20 cellular contexts compared by ENCODE assay signal in genomic region chr5:134119720-134120119, GRCh38. TPM values are rescaled to one million over a fixed set of nuclear protein-coding genes. Genes with fewer than 3 reads are reported as not detected.
DNase-seq lines count a peak whose midpoint lies in the region; ATAC-seq and TF ChIP-seq lines count a peak whose summit lies in the region.
"Had no signal": no experiment of that assay in that cellular context is flagged by ENCODE, and none has a peak within 500 bp of the region (broad histone marks: within the 10 kb centered on the region; RNA-seq: fewer than 3 reads in every experiment).

No MANE protein-coding gene starts in this region.

- H3K4me2 ChIP-seq in trophoblast cell (ENCODE audit: low read length): no peak overlapping the region

- CTCF ChIA-PET in activated CD4-positive, alpha-beta T cell treated with anti-CD3 and anti-CD28 coated beads for 36 hours (lab: Charles Lee): interaction anchor here (0.9 to 12.0 kb wide), 6 partner anchors 9 to 79 kb away, joined by 3 to 109 read pairs (median 10); no protein-coding TSS in a partner anchor
- CTCF ChIA-PET in CD8-positive, alpha-beta T cell (lab: Charles Lee): interaction anchor here (0.7 to 14.1 kb wide), 4 partner anchors 42 to 89 kb away, joined by 3 to 162 read pairs (median 3); no protein-coding TSS in a partner anchor

- WGBS in trophoblast cell (ENCODE audit: extremely low coverage, insufficient coverage, insufficient read length): no CpG with 5 or more reads among the region's 12 CpGs

- H3K36me3 ChIP-seq in CD8-positive, alpha-beta T cell (ENCODE audit: insufficient read depth, low read length): peaks cover 68% of the 10 kb centered on the region
- no peaks in the 10 kb centered on the region for H3K36me3 ChIP-seq in brain microvascular endothelial cell (replicated peaks)
- H3K36me3 ChIP-seq in trophoblast cell (ENCODE audit: control insufficient read depth in 1 of 2, insufficient read depth in 2 of 2, low read length in 2 of 2): peaks cover 15 to 17% of the 10 kb centered on the region in 2 experiments
- H3K36me3 ChIP-seq: upper lobe of right lung had no signal

- POLR2A ChIA-PET in activated CD4-positive, alpha-beta T cell treated with anti-CD3 and anti-CD28 coated beads for 36 hours (lab: Charles Lee): interaction anchor here (1.6 to 2.5 kb wide), 3 partner anchors 10 to 19 kb away, joined by 5 to 6 read pairs (median 5); no protein-coding TSS in a partner anchor
- POLR2A ChIA-PET in CD8-positive, alpha-beta T cell (lab: Charles Lee): interaction anchor here (0.6 to 22.5 kb wide), 3 partner anchors 48 to 77 kb away, joined by 3 to 249 read pairs (median 4); no protein-coding TSS in a partner anchor

- H3K36me3 Mint-ChIP-seq in activated CD4-positive, alpha-beta T cell treated with anti-CD3 and anti-CD28 coated beads for 36 hours (ENCODE audit: low read depth): peaks cover 65% of the 10 kb centered on the region
- peaks cover 87% of the 10 kb centered on the region for H3K36me3 Mint-ChIP-seq in CD8-positive, alpha-beta T cell
- H3K36me3 Mint-ChIP-seq in activated naive CD4-positive, alpha-beta T cell treated with anti-CD3 and anti-CD28 coated beads, Interleukin-2, amount 50 U/mL, for 72 hours: peaks cover 59 to 79% of the 10 kb centered on the region in 2 donors

- H3K27me3 Mint-ChIP-seq in activated CD4-positive, alpha-beta T cell treated with anti-CD3 and anti-CD28 coated beads for 36 hours: no peaks in the 10 kb centered on the region
- H3K27me3 Mint-ChIP-seq in CD8-positive, alpha-beta T cell (ENCODE audit: low read depth): no peaks in the 10 kb centered on the region

- no peak overlapping the region for H2AFZ ChIP-seq in trophoblast cell (ENCODE audit: insufficient read depth, low read length, poor library complexity)

- peaks cover 45% of the 10 kb centered on the region for H3K4me1 ChIP-seq in CD8-positive, alpha-beta T cell (ENCODE audit: insufficient read depth, low read length)
- H3K4me1 ChIP-seq in mononuclear cell (ENCODE audit: insufficient read depth, low read length) (peaks cover 37% of the 10 kb centered on the region), trophoblast cell (ENCODE audit: control insufficient read depth in 1 of 2, insufficient read depth in 2 of 2, low read length in 2 of 2) (peaks cover 4 to 5% of the 10 kb centered on the region in 2 experiments)

- no peaks in the 10 kb centered on the region for H3K9me3 ChIP-seq in CD8-positive, alpha-beta T cell (ENCODE audit: low read length)
- H3K9me3 ChIP-seq in mononuclear cell (ENCODE audit: low read depth, low read length): no peaks in the 10 kb centered on the region
- no peaks in the 10 kb centered on the region for H3K9me3 ChIP-seq in trophoblast cell (ENCODE audit: insufficient read depth, low read depth, low read length)
- H3K9me3 ChIP-seq: upper lobe of right lung had no signal

- no peak overlapping the region for H3K9ac ChIP-seq in trophoblast cell (ENCODE audit: low read length)

- H3K4me3 Mint-ChIP-seq in activated CD4-positive, alpha-beta T cell treated with anti-CD3 and anti-CD28 coated beads for 36 hours: peak overlapping the region; percentile 78
- peak overlapping the region; percentile 95 for H3K4me3 Mint-ChIP-seq in CD8-positive, alpha-beta T cell

- no peak overlapping the region for H2AK5ac ChIP-seq in trophoblast cell (ENCODE audit: low read length)

- H3K27me3 ChIP-seq in CD8-positive, alpha-beta T cell (ENCODE audit: insufficient read depth, low read length): no peaks in the 10 kb centered on the region
- peaks cover 6% of the 10 kb centered on the region for H3K27me3 ChIP-seq in mononuclear cell (ENCODE audit: insufficient read depth, low read length)
- H3K27me3 ChIP-seq in brain microvascular endothelial cell (replicated peaks): no peaks in the 10 kb centered on the region
- H3K27me3 ChIP-seq in trophoblast cell (ENCODE audit: insufficient read depth, low read length): no peaks in the 10 kb centered on the region
- H3K27me3 ChIP-seq: upper lobe of right lung had no signal

- peaks cover 4% of the 10 kb centered on the region for H3K79me1 ChIP-seq in trophoblast cell (ENCODE audit: low read length)

- H3K18ac ChIP-seq in trophoblast cell (ENCODE audit: low read length): no peak overlapping the region

- H3K79me2 ChIP-seq in trophoblast cell (ENCODE audit: control insufficient read depth, insufficient read depth, low read length, poor library complexity): peaks cover 2% of the 10 kb centered on the region

- no peak overlapping the region for H2BK120ac ChIP-seq in trophoblast cell (ENCODE audit: insufficient read depth, low read length, poor library complexity)

- in situ Hi-C loops in brain microvascular endothelial cell (cut with HindIII; ENCODE audit: low pct_ligation_motif_present, low sequenced_read_pairs): no loop called here

- peak; percentile 57 for DNase-seq in activated CD4-positive, alpha-beta T cell treated with anti-CD3 and anti-CD28 coated beads for 36 hours
- DNase-seq in activated CD4-positive, alpha-beta T cell treated with anti-CD3 and anti-CD28 coated beads, Interleukin-2, amount 50 U/mL, for 4 hours: no peak
- peak in 2 of 7 experiments; percentile 44 to 74 for DNase-seq in CD8-positive, alpha-beta T cell
- DNase-seq in activated naive CD4-positive, alpha-beta T cell treated with anti-CD3 and anti-CD28 coated beads, Interleukin-2, amount 50 U/mL, for 72 hours (ENCODE audit: low spot score in 2 of 2): peak in 1 of 2 donors; percentile 58
- DNase-seq in T-helper 2 cell: no peak
- DNase-seq in brain microvascular endothelial cell: no peak
- no peak for DNase-seq in trophoblast cell
- DNase-seq: AML-193; amygdala; cortex of kidney; kidney glomerular epithelial cell; NCI-H1092 treated with DMSO at 0.1 percent for 48 hours; NCI-H2029 treated with DMSO at 0.1 percent for 48 hours; NCI-H226; OCI-M1; SHP77; stimulated activated CD4-positive, alpha-beta T cell treated with anti-CD3 and anti-CD28 coated beads, Interleukin-4, amount 100 ng/mL, for 24 hours; upper lobe of right lung had no signal

- peak overlapping the region; percentile 64 for H3K27ac ChIP-seq in CD8-positive, alpha-beta T cell (ENCODE audit: low read depth, low read length)
- H3K27ac ChIP-seq in brain microvascular endothelial cell (no peak overlapping the region), trophoblast cell (ENCODE audit: low read depth, low read length) (no peak overlapping the region)
- H3K27ac ChIP-seq: upper lobe of right lung had no signal

- H3K27ac Mint-ChIP-seq in activated CD4-positive, alpha-beta T cell treated with anti-CD3 and anti-CD28 coated beads for 36 hours: peak overlapping the region; percentile 86
- H3K27ac Mint-ChIP-seq in CD8-positive, alpha-beta T cell: peak overlapping the region; percentile 96
- H3K27ac Mint-ChIP-seq in activated naive CD4-positive, alpha-beta T cell treated with anti-CD3 and anti-CD28 coated beads, Interleukin-2, amount 50 U/mL, for 72 hours: peak overlapping the region; percentile 74 to 94

- no peak overlapping the region for H3K4ac ChIP-seq in trophoblast cell (ENCODE audit: low read depth, low read length)

- peak; percentile 11 for ATAC-seq in activated CD4-positive, alpha-beta T cell treated with anti-CD3 and anti-CD28 coated beads for 36 hours
- no peak for ATAC-seq in CD8-positive, alpha-beta T cell
- peak in 1 of 2 donors; percentile 16 for ATAC-seq in activated naive CD4-positive, alpha-beta T cell treated with anti-CD3 and anti-CD28 coated beads, Interleukin-2, amount 50 U/mL, for 72 hours
- ATAC-seq: upper lobe of right lung had no signal

- H3K23ac ChIP-seq in trophoblast cell (ENCODE audit: low read length): no peak overlapping the region

- H3K4me1 Mint-ChIP-seq in activated CD4-positive, alpha-beta T cell treated with anti-CD3 and anti-CD28 coated beads for 36 hours: peaks cover 79% of the 10 kb centered on the region
- peaks cover 64% of the 10 kb centered on the region for H3K4me1 Mint-ChIP-seq in CD8-positive, alpha-beta T cell (ENCODE audit: low read depth)

- H4K91ac ChIP-seq in trophoblast cell (ENCODE audit: low read depth, low read length): no peak overlapping the region

- H4K12ac ChIP-seq in trophoblast cell (ENCODE audit: low read depth, low read length): no peak overlapping the region

- H4K8ac ChIP-seq in trophoblast cell (ENCODE audit: low read depth, low read length): no peak overlapping the region

- no peak overlapping the region for H2BK12ac ChIP-seq in trophoblast cell (ENCODE audit: low read length)

- H3K14ac ChIP-seq in trophoblast cell (ENCODE audit: low read length): no peak overlapping the region

- no peak for TF ChIP-seq CTCF in CD8-positive, alpha-beta T cell (IDR thresholded peaks at IDR 0.05)
- no peak for TF ChIP-seq CTCF in brain microvascular endothelial cell (IDR thresholded peaks at IDR 0.05; ENCODE audit: low read depth, low read length, missing control alignments)

- no peak overlapping the region for H2BK5ac ChIP-seq in trophoblast cell (ENCODE audit: low read depth, low read length, poor library complexity)

- peak overlapping the region; percentile 99 for H3K4me3 ChIP-seq in CD8-positive, alpha-beta T cell (ENCODE audit: low read depth, low read length)
- H3K4me3 ChIP-seq in mononuclear cell (ENCODE audit: low read length): peak overlapping the region; percentile 69
- H3K4me3 ChIP-seq in brain microvascular endothelial cell (ENCODE audit: low read depth, low read length): no peak overlapping the region
- no peak overlapping the region for H3K4me3 ChIP-seq in trophoblast cell (ENCODE audit: low read depth, low read length)
- H3K4me3 ChIP-seq: lung, upper lobe of right lung had no signal

- intact Hi-C loops in activated CD4-positive, alpha-beta T cell treated with anti-CD3 and anti-CD28 coated beads for 36 hours (cut with DNase I, micrococcal nuclease): loop anchor here in 1 of 2 experiments (5.0 kb wide), 1 partner anchor 58 kb away; the partner anchor contains the start of gene SKP1
- intact Hi-C loops in CD8-positive, alpha-beta T cell (cut with DNase I, micrococcal nuclease): loop anchor here in 1 of 2 experiments (5.0 to 10.0 kb wide), 2 partner anchors 58 to 405 kb away; partner anchors contain the start of genes JADE2 and SKP1

- H3K9me3 Mint-ChIP-seq in activated CD4-positive, alpha-beta T cell treated with anti-CD3 and anti-CD28 coated beads for 36 hours (ENCODE audit: low read depth): no peaks in the 10 kb centered on the region
- H3K9me3 Mint-ChIP-seq in CD8-positive, alpha-beta T cell: no peaks in the 10 kb centered on the region
- no peaks in the 10 kb centered on the region for H3K9me3 Mint-ChIP-seq in activated naive CD4-positive, alpha-beta T cell treated with anti-CD3 and anti-CD28 coated beads, Interleukin-2, amount 50 U/mL, for 72 hours

RNA-seq across cellular contexts. Expression of gene TCF7, which starts 5.2 kb away (rescaled TPM):
- 100 to 1,000 TPM in 1 of 2 experiments, 10 to 100 TPM in 1; 94.8 to 117 TPM for total RNA-seq in activated CD4-positive, alpha-beta T cell treated with anti-CD3 and anti-CD28 coated beads for 36 hours
- total RNA-seq in CD8-positive, alpha-beta T cell: 100 to 1,000 TPM; 517 to 538 TPM
- total RNA-seq in activated naive CD4-positive, alpha-beta T cell treated with anti-CD3 and anti-CD28 coated beads, Interleukin-2, amount 50 U/mL, for 72 hours: 100 to 1,000 TPM in 1 of 2 donors, 10 to 100 TPM in 1; 93.5 to 229 TPM
- 193 TPM for total RNA-seq in mononuclear cell
- 10.2 and 10.8 TPM in 2 replicates for polyA plus RNA-seq in trophoblast cell (2013)

RNA-seq across cellular contexts. Expression of gene SKP1, which starts 57.0 kb away (rescaled TPM):
- 100 to 1,000 TPM; 218 to 265 TPM for total RNA-seq in activated CD4-positive, alpha-beta T cell treated with anti-CD3 and anti-CD28 coated beads for 36 hours
- total RNA-seq in CD8-positive, alpha-beta T cell: 100 to 1,000 TPM; 290 to 301 TPM
- 100 to 1,000 TPM; 156 to 291 TPM for total RNA-seq in activated naive CD4-positive, alpha-beta T cell treated with anti-CD3 and anti-CD28 coated beads, Interleukin-2, amount 50 U/mL, for 72 hours
- total RNA-seq in mononuclear cell: 229 TPM
- 589 and 590 TPM in 2 replicates for polyA plus RNA-seq in trophoblast cell (2013)

Comparison
In these comparisons a context has a peak if more than half of its experiments do, and no peak if none do; other contexts are left out.
1. H3K4me3 ChIP-seq: peak in CD8-positive, alpha-beta T cell (single experiment) and mononuclear cell (single experiment); none in brain microvascular endothelial cell (single experiment) and trophoblast cell (single experiment).
2. Peak in every context shown above with its lines, with median percentiles within 50 percentile points of each other: H3K27ac Mint-ChIP-seq.